9 cellular contexts compared by ENCODE assay signal in genomic region chr6:149834513-149835481, GRCh38. TPM values are rescaled to one million over a fixed set of nuclear protein-coding genes. Genes with fewer than 3 reads are reported as not detected.
A peak's percentile ranks its signal among the peaks of the same experiment; 100 is the strongest.
DNase-seq lines count a peak whose midpoint lies in the region; ATAC-seq and TF ChIP-seq lines count a peak whose summit lies in the region.
"Had no signal": no experiment of that assay in that cellular context is flagged by ENCODE, and none has a peak within 500 bp of the region (broad histone marks: within the 10 kb centered on the region; RNA-seq: fewer than 3 reads in every experiment).

No MANE protein-coding gene starts in this region.

- peaks cover 2% of the 10 kb centered on the region for H3K36me3 Mint-ChIP-seq in memory B cell

- no peaks in the 10 kb centered on the region for H3K9me3 Mint-ChIP-seq in memory B cell

- no peak overlapping the region for H3K4me3 ChIP-seq in dorsolateral prefrontal cortex
- H3K4me3 ChIP-seq: skin epidermis had no signal

- TF ChIP-seq CTCF in 22Rv1 (IDR thresholded peaks at IDR 0.05): peak; percentile 91
- TF ChIP-seq CTCF in GM12874 (IDR thresholded peaks at IDR 0.05; ENCODE audit: insufficient read depth, low read depth, low read length): peak; percentile 77
- peak; percentile 86 to 100 (median 96) for TF ChIP-seq CTCF in dorsolateral prefrontal cortex (IDR thresholded peaks at IDR 0.05 in 54 of 56, conservative IDR thresholded peaks at IDR 0.05 in 2 of 56; ENCODE audit: low read depth in 1 of 56, partially characterized antibody in 56 of 56)

- peaks cover 5% of the 10 kb centered on the region for H3K27me3 Mint-ChIP-seq in memory B cell

- ATAC-seq in memory B cell (ENCODE audit: low read depth): peak; percentile 55

- H3K4me3 Mint-ChIP-seq in memory B cell: no peak overlapping the region

- H3K27me3 ChIP-seq in dorsolateral prefrontal cortex: no peaks in the 10 kb centered on the region

- intact Hi-C loops in dorsolateral prefrontal cortex (cut with DNase I): loop anchor here (1.0 to 5.0 kb wide), 6 partner anchors 30 to 498 kb away; partner anchors contain the start of genes LATS1 (in 2 of the 2), NUP43 (in 2 of the 2), PCMT1 (in 2 of the 2) and LRP11 (in 1 of the 2)

- H3K4me1 Mint-ChIP-seq in memory B cell: peaks cover 2% of the 10 kb centered on the region

- DNase-seq in NCI-H460 (ENCODE audit: extremely low read depth, low read depth): peak; percentile 51
- DNase-seq in activated CD4-positive, alpha-beta T cell treated with anti-CD3 and anti-CD28 coated beads, Interleukin-2, amount 50 U/mL, for 48 hours: peak; percentile 68 to 82
- DNase-seq in dorsolateral prefrontal cortex: peak in 5 of 10 donors; percentile 46 to 78 (median 48)
- peak; percentile 71 to 81 for DNase-seq in memory B cell (ENCODE audit: low spot score in 2 of 2)
- peak; percentile 51 to 53 for DNase-seq in stimulated activated CD8-positive, alpha-beta memory T cell treated with anti-CD3 and anti-CD28 coated beads, Interleukin-4, amount 100 ng/mL, for 1 hour (ENCODE audit: low read depth in 2 of 2, low spot score in 1 of 2)
- no peak for DNase-seq in HuH-7.5 (ENCODE audit: low spot score)

- H3K27ac Mint-ChIP-seq in memory B cell: no peak overlapping the region

- H3K27ac ChIP-seq in 22Rv1 (no peak overlapping the region), dorsolateral prefrontal cortex (peak overlapping the region in 13 of 59 donors; percentile 1 to 46 (median 26))
- H3K27ac ChIP-seq: skin epidermis had no signal

RNA-seq across cellular contexts. Expression of gene LRP11, which starts 29.4 kb away (rescaled TPM):
- 54.7 and 55.6 TPM in 2 replicates for total RNA-seq in NCI-H460 (2014; rRNA removed; shearing (Covaris generic))
- 39.4 and 49.9 TPM in 2 replicates for polyA plus RNA-seq in NCI-H460 (2014; cell fraction: nucleus; rRNA removed)
- total RNA-seq in dorsolateral prefrontal cortex: 10 to 100 TPM; 36.7 to 71.1 (median 58.3) TPM
